22 cellular contexts compared by ENCODE assay signal in the genomic region with DNA sequence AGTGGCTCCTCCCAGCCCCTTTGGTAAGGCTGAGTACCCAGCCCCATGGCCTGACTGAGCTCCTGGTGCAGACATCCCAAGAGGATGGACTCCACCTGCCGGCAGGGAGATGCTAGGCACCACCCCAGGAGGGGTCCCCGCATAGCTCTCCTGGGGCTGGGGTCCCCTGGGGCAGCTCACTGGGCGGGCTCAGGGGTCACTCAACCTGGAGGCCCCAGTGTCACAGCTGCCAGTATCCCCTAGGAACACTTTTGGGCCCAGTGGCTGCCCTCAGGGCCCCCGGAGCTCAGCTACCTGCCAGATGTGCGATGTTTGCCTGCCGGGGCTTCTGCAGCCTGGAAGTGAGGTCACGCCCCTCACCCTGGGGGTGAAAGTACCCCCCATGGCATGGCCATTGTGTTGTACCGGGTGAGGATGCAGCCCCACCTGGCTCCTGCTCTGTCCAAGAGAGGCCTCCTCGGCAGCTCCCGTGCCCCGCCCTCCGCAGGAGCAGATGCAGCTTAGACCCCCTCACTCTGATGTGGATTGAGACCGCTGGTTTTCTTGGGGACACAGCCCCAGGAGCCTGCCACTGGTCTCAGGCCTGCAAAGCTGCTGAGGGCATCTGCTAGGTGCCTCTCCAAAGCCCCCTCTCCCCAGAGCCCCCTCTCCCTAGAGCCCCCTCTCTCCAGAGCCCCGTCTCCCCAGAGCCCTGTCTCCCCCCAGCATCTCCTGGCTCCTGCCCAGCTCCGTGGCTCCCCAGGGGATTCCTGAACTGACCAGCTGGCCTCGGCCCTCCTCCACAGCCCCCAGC. TPM values are rescaled to one million over a fixed set of nuclear protein-coding genes. Genes with fewer than 3 reads are reported as not detected.
A peak's percentile ranks its signal among the peaks of the same experiment; 100 is the strongest.
DNase-seq lines count a peak whose midpoint lies in the region; ATAC-seq, FAIRE-seq and TF ChIP-seq lines count a peak whose summit lies in the region.
"Had no signal": no experiment of that assay in that cellular context is flagged by ENCODE, and none has a peak within 500 bp of the region (broad histone marks: within the 10 kb centered on the region; RNA-seq: fewer than 3 reads in every experiment).

No MANE protein-coding gene starts in this region.

- no CpG with 5 or more reads among the region's 16 CpGs for WGBS in neuronal stem cell (ENCODE audit: extremely low coverage in 2 of 2, insufficient read length in 2 of 2, insufficient replicate concordance in 1 of 2), 2 donors

- H2AFZ ChIP-seq in neuronal stem cell (ENCODE audit: low read length) = no peak overlapping the region
- H2AFZ ChIP-seq: PC-9 had no signal

- peak overlapping the region; percentile 92 for H2AK5ac ChIP-seq in neuronal stem cell (ENCODE audit: low read depth, low read length)

- H3K4me3 ChIP-seq in epithelial cell of esophagus (ENCODE audit: low read length) (no peak overlapping the region), neuronal stem cell (ENCODE audit: low read length in 2 of 2) (no peak overlapping the region)
- H3K4me3 ChIP-seq: PC-9, tibial nerve had no signal

- H2BK15ac ChIP-seq in neuronal stem cell (ENCODE audit: low read length) = peak overlapping the region; percentile 7

- peaks cover 8% of the 10 kb centered on the region for H3K79me1 ChIP-seq in neuronal stem cell (ENCODE audit: low read depth, low read length)

- H4K91ac ChIP-seq in neuronal stem cell (ENCODE audit: low read depth, low read length, poor library complexity) = no peak overlapping the region

- peak overlapping the region; percentile 5 for H3K23ac ChIP-seq in neuronal stem cell (ENCODE audit: low read depth, low read length, poor library complexity)

- no peak overlapping the region for H3K4ac ChIP-seq in neuronal stem cell (ENCODE audit: low read length)

- peaks cover 6 to 25% of the 10 kb centered on the region in 2 donors for H3K36me3 ChIP-seq in neuronal stem cell (replicated peaks in 1 of 2; ENCODE audit: control insufficient read depth in 2 of 2, insufficient read depth in 2 of 2, low read length in 2 of 2)

- H3K9me3 ChIP-seq in neuronal stem cell (replicated peaks in 1 of 2; ENCODE audit: control insufficient read depth in 2 of 2, insufficient read depth in 1 of 2, low read depth in 1 of 2, low read length in 2 of 2) = no peaks in the 10 kb centered on the region
- H3K9me3 ChIP-seq: SK-N-SH, tibial nerve had no signal

- H3K4me1 ChIP-seq in neuronal stem cell (ENCODE audit: control insufficient read depth in 2 of 2, insufficient read depth in 1 of 2, low read depth in 1 of 2, low read length in 2 of 2) = peaks cover 4 to 10% of the 10 kb centered on the region in 2 donors

- peak overlapping the region; percentile 38 for H3K14ac ChIP-seq in neuronal stem cell (ENCODE audit: low read length)

- DNase-seq in NCI-H1417 (lab: John Stamatoyannopoulos, UW) (peak in 2 of 3 experiments; percentile 15 to 51), NCI-H1417 treated with DMSO at 0.1 percent for 48 hours (lab: John Stamatoyannopoulos, UW) (no peak), NCI-H69 (lab: John Stamatoyannopoulos, UW) (peak; percentile 47), epithelial cell of esophagus (ENCODE audit: low read depth) (no peak), neuronal stem cell (ENCODE audit: low spot score) (peak; percentile 26), GM03348 (ENCODE audit: low spot score) (no peak), D721Med (ENCODE audit: insufficient read length, low spot score) (no peak)
- DNase-seq: activated gamma-delta T cell treated with Interleukin-2 at 50 U/mL for 16 hours; amygdala; DMS53; mammary epithelial cell; MV-4-11; NCI-H2081 treated with DMSO at 0.1 percent for 48 hours; PC-9; SK-N-SH; stimulated activated naive CD4-positive, alpha-beta T cell treated with Interleukin-2 at 50 U/mL for 16 hours; T1000 had no signal

- no peak overlapping the region for H4K8ac ChIP-seq in neuronal stem cell (ENCODE audit: low read depth, low read length)

- peak overlapping the region; percentile 31 for H2BK120ac ChIP-seq in neuronal stem cell (ENCODE audit: low read depth, low read length)

- no peak for FAIRE-seq in D721Med (lab: Jason Lieb, UNC)

- H3K9ac ChIP-seq in neuronal stem cell (ENCODE audit: low read depth, low read length, poor library complexity) = peak overlapping the region; percentile 44
- H3K9ac ChIP-seq: SK-N-SH had no signal

- H2BK12ac ChIP-seq in neuronal stem cell (ENCODE audit: low read length) = peak overlapping the region; percentile 58

- H3K27ac ChIP-seq in neuronal stem cell (replicated peaks; ENCODE audit: low read length) = no peak overlapping the region
- H3K27ac ChIP-seq: 22Rv1, PC-9 had no signal

- H3K27me3 ChIP-seq in neuronal stem cell (ENCODE audit: control insufficient read depth in 3 of 3, insufficient read depth in 3 of 3, low read depth in 1 of 3, low read length in 3 of 3) = no peaks in the 10 kb centered on the region
- H3K27me3 ChIP-seq: tibial nerve had no signal

- H2BK5ac ChIP-seq in neuronal stem cell (ENCODE audit: low read length) = no peak overlapping the region

- peak overlapping the region; percentile 91 for H3K18ac ChIP-seq in neuronal stem cell (ENCODE audit: low read length)

- TF ChIP-seq CTCF in epithelial cell of esophagus (IDR thresholded peaks at IDR 0.05; ENCODE audit: insufficient read depth, low read depth, low read length, missing control alignments) = peak; percentile 26
- no peak for TF ChIP-seq CTCF in D721Med (IDR thresholded peaks at IDR 0.05; ENCODE audit: insufficient read depth, missing control alignments)

- no peak for ATAC-seq in GM18868 (IDR thresholded peaks at IDR 0.05; ENCODE audit: unreplicated experiment)
- ATAC-seq: naive thymus-derived CD8-positive, alpha-beta T cell had no signal

- H3K4me2 ChIP-seq in neuronal stem cell (ENCODE audit: insufficient read depth, low read length, poor library complexity, severe bottlenecking) = no peak overlapping the region
- H3K4me2 ChIP-seq: PC-9, SK-N-SH had no signal

RNA-seq across cellular contexts. Expression of a gene that starts 6.7 kb away (rescaled TPM):
- 0.59 TPM for polyA plus RNA-seq in neuronal stem cell (2013, experiment 1 of 2)
- 0.61 TPM for polyA plus RNA-seq in neuronal stem cell (2013, experiment 2 of 2)
- polyA plus RNA-seq: CD14-positive monocyte; mammary epithelial cell; naive thymus-derived CD8-positive, alpha-beta T cell had no signal

RNA-seq across cellular contexts. Expression of a gene that starts 28.0 kb away (rescaled TPM):
- polyA plus RNA-seq in neuronal stem cell (2013, experiment 1 of 2) = 0.14 TPM
- 0.11 TPM for polyA plus RNA-seq in neuronal stem cell (2013, experiment 2 of 2)
- polyA plus RNA-seq: CD14-positive monocyte, SK-N-SH had no signal

Comparison
In these comparisons a context has a peak if more than half of its experiments do, and no peak if none do; other contexts are left out.
1. DNase-seq: peak in NCI-H1417 (2 of 3), NCI-H69 (single experiment) and neuronal stem cell (single experiment); none in NCI-H1417 treated with DMSO at 0.1 percent for 48 hours (single experiment), epithelial cell of esophagus (single experiment), GM03348 (single experiment) and D721Med (single experiment).